In genomic region chr12:128792398-128792797, GRCh38 we compare ENCODE assay signal across 22 cellular contexts. TPM values are rescaled to one million over a fixed set of nuclear protein-coding genes. Genes with fewer than 3 reads are reported as not detected.
DNase-seq lines count a peak whose midpoint lies in the region; ATAC-seq, FAIRE-seq and TF ChIP-seq lines count a peak whose summit lies in the region.
"Had no signal": no experiment of that assay in that cellular context is flagged by ENCODE, and none has a peak within 500 bp of the region (broad histone marks: within the 10 kb centered on the region; RNA-seq: fewer than 3 reads in every experiment).

No MANE protein-coding gene starts in this region.

- peaks cover 70% of the 10 kb centered on the region for H3K36me3 Mint-ChIP-seq in activated T-cell treated with anti-CD3 and anti-CD28 coated beads, Interleukin-2, amount 50 U/mL, for 24 hours (ENCODE audit: low read depth)
- peaks cover 44 to 56% (median 46%) of the 10 kb centered on the region in 3 donors for H3K36me3 Mint-ChIP-seq in immature natural killer cell
- peaks cover 69 to 77% of the 10 kb centered on the region in 2 donors for H3K36me3 Mint-ChIP-seq in stimulated activated naive B cell treated with anti-CD40 and anti-IgM and Interleukin-4, amounts not matched to agents 10 μg/mL and 1 μg/mL and 100 μg/mL, for 72 hours

- no peaks in the 10 kb centered on the region for H3K27me3 Mint-ChIP-seq in activated T-cell treated with anti-CD3 and anti-CD28 coated beads, Interleukin-2, amount 50 U/mL, for 24 hours
- H3K27me3 Mint-ChIP-seq in immature natural killer cell (ENCODE audit: low read depth in 3 of 3): peaks cover 39 to 49% (median 46%) of the 10 kb centered on the region in 3 donors
- no peaks in the 10 kb centered on the region for H3K27me3 Mint-ChIP-seq in stimulated activated naive B cell treated with anti-CD40 and anti-IgM and Interleukin-4, amounts not matched to agents 10 μg/mL and 1 μg/mL and 100 μg/mL, for 72 hours

- H3K4me2 ChIP-seq in SU-DHL-6 (ENCODE audit: low read depth, low read length, poor library complexity, severe bottlenecking): no peak overlapping the region
- H3K4me2 ChIP-seq: A549, KMS-11 had no signal

- H3K27ac ChIP-seq in SU-DHL-6 (ENCODE audit: low read depth, low read length) (peak overlapping the region; percentile 9; the same call in 1 of the 2 replicates), Peyer's patch (peak overlapping the region in 1 of 4 donors; percentile 25)
- H3K27ac ChIP-seq: A549, colonic mucosa, KMS-11, right atrium auricular region had no signal

- no peak for TF ChIP-seq POLR2A in Peyer's patch (IDR thresholded peaks at IDR 0.05)
- TF ChIP-seq POLR2A in GM12892 (IDR thresholded peaks at IDR 0.05; ENCODE audit: low read depth, low read length): no peak

- peaks cover 12% of the 10 kb centered on the region for H3K36me3 ChIP-seq in SU-DHL-6 (ENCODE audit: low read length)
- H3K36me3 ChIP-seq in Peyer's patch: peaks cover 0 to 60% (median 0%) of the 10 kb centered on the region in 3 donors

- no peaks in the 10 kb centered on the region for H4K20me1 ChIP-seq in SU-DHL-6 (ENCODE audit: low read depth, low read length)

- H3K9me3 Mint-ChIP-seq in activated T-cell treated with anti-CD3 and anti-CD28 coated beads, Interleukin-2, amount 50 U/mL, for 24 hours: no peaks in the 10 kb centered on the region
- peaks cover 0 to 2% (median 0%) of the 10 kb centered on the region in 6 donors for H3K9me3 Mint-ChIP-seq in immature natural killer cell
- H3K9me3 Mint-ChIP-seq in stimulated activated naive B cell treated with anti-CD40 and anti-IgM and Interleukin-4, amounts not matched to agents 10 μg/mL and 1 μg/mL and 100 μg/mL, for 72 hours: no peaks in the 10 kb centered on the region

- H3K9ac ChIP-seq in SU-DHL-6 (ENCODE audit: low read length): no peak overlapping the region
- H3K9ac ChIP-seq: KMS-11 had no signal

- no peak for ATAC-seq in stimulated activated naive B cell treated with anti-CD40 and anti-IgM and Interleukin-4, amounts not matched to agents 10 μg/mL and 1 μg/mL and 100 μg/mL, for 72 hours (replicated peaks)
- ATAC-seq in HG03108 (IDR thresholded peaks at IDR 0.05; ENCODE audit: unreplicated experiment): no peak
- ATAC-seq: A549, HCT116 had no signal

- FAIRE-seq in GM12892 (lab: Jason Lieb, UNC): no peak
- FAIRE-seq: A549, endometrium, G401.6, kidney had no signal

- H3K79me2 ChIP-seq in SU-DHL-6 (ENCODE audit: insufficient read depth, low read length): peaks cover 9% of the 10 kb centered on the region; the same call in 1 of the 2 replicates

- peaks cover 33% of the 10 kb centered on the region for H3K4me1 Mint-ChIP-seq in activated T-cell treated with anti-CD3 and anti-CD28 coated beads, Interleukin-2, amount 50 U/mL, for 24 hours (ENCODE audit: low read depth)
- peaks cover 82 to 83% of the 10 kb centered on the region in 2 donors for H3K4me1 Mint-ChIP-seq in immature natural killer cell
- peaks cover 68 to 94% of the 10 kb centered on the region in 2 donors for H3K4me1 Mint-ChIP-seq in stimulated activated naive B cell treated with anti-CD40 and anti-IgM and Interleukin-4, amounts not matched to agents 10 μg/mL and 1 μg/mL and 100 μg/mL, for 72 hours

- H3K4me3 Mint-ChIP-seq in activated T-cell treated with anti-CD3 and anti-CD28 coated beads, Interleukin-2, amount 50 U/mL, for 24 hours: no peak overlapping the region
- peak overlapping the region; percentile 80 to 87 (median 85) for H3K4me3 Mint-ChIP-seq in immature natural killer cell
- H3K4me3 Mint-ChIP-seq in stimulated activated naive B cell treated with anti-CD40 and anti-IgM and Interleukin-4, amounts not matched to agents 10 μg/mL and 1 μg/mL and 100 μg/mL, for 72 hours: peak overlapping the region in 1 of 2 donors; percentile 63

- H3F3A ChIP-seq in SU-DHL-6 (ENCODE audit: insufficient read depth): peaks cover 35% of the 10 kb centered on the region

- DNase-seq in activated T-cell treated with anti-CD3 and anti-CD28 coated beads, Interleukin-2, amount 50 U/mL, for 24 hours: no peak
- no peak for DNase-seq in activated T-cell treated with anti-CD3 and anti-CD28 coated beads, Interleukin-2, amount 50 U/mL, for 1 hour
- peak in 2 of 3 donors; percentile 32 to 38 for DNase-seq in immature natural killer cell
- DNase-seq in stimulated activated naive B cell treated with anti-CD40 and anti-IgM and Interleukin-4, amounts not matched to agents 10 μg/mL and 1 μg/mL and 100 μg/mL, for 72 hours: no peak
- DNase-seq in Peyer's patch: no peak
- DNase-seq in GM12892 (ENCODE audit: insufficient read length): no peak
- DNase-seq: activated CD4-positive, CD25-positive, alpha-beta regulatory T cell; DMS 273 treated with DMSO at 0.1 percent for 48 hours; kidney; NCI-H1092; NCI-H1930; NCI-H2227 treated with DMSO at 0.1 percent for 48 hours; stimulated activated CD4-positive, alpha-beta T cell treated with anti-CD3 and anti-CD28 coated beads, Interleukin-12 subunit alpha, Interleukin-12 subunit beta, amount 100 ng/mL, for 4 hours had no signal

- H3K4me1 ChIP-seq in Peyer's patch: peaks cover 0 to 9% (median 3%) of the 10 kb centered on the region in 4 donors
- H3K4me1 ChIP-seq: A549, colonic mucosa had no signal

- H2AFZ ChIP-seq in SU-DHL-6 (ENCODE audit: low read depth, low read length, severe bottlenecking): no peak overlapping the region

- no peaks in the 10 kb centered on the region for H3K9me2 ChIP-seq in SU-DHL-6 (replicated peaks; ENCODE audit: insufficient read depth, low read length)

- H3K9me3 ChIP-seq in SU-DHL-6 (ENCODE audit: insufficient read depth, low read length) (no peaks in the 10 kb centered on the region), Peyer's patch (no peaks in the 10 kb centered on the region)
- H3K9me3 ChIP-seq: A549, colonic mucosa, right atrium auricular region had no signal

- H3K4me3 ChIP-seq in SU-DHL-6 (ENCODE audit: insufficient read depth, low read length, poor library complexity, severe bottlenecking) (no peak overlapping the region), Peyer's patch (no peak overlapping the region)
- H3K4me3 ChIP-seq: A549, colonic mucosa, right atrium auricular region had no signal

- H3K27ac Mint-ChIP-seq in activated T-cell treated with anti-CD3 and anti-CD28 coated beads, Interleukin-2, amount 50 U/mL, for 24 hours: peak overlapping the region; percentile 63
- peak overlapping the region; percentile 97 to 100 (median 100) for H3K27ac Mint-ChIP-seq in immature natural killer cell
- peak overlapping the region; percentile 95 for H3K27ac Mint-ChIP-seq in stimulated activated naive B cell treated with anti-CD40 and anti-IgM and Interleukin-4, amounts not matched to agents 10 μg/mL and 1 μg/mL and 100 μg/mL, for 72 hours

- no peak for TF ChIP-seq CTCF in SU-DHL-6 (IDR thresholded peaks at IDR 0.05; ENCODE audit: insufficient read depth, low read length, poor library complexity, severe bottlenecking)
- TF ChIP-seq CTCF in Peyer's patch (IDR thresholded peaks at IDR 0.05): no peak

- H3K27me3 ChIP-seq in SU-DHL-6 (ENCODE audit: low read length) (no peaks in the 10 kb centered on the region), Peyer's patch (no peaks in the 10 kb centered on the region)
- H3K27me3 ChIP-seq: colonic mucosa, right atrium auricular region had no signal

RNA-seq across cellular contexts. Expression of gene SLC15A4, which starts 31.4 kb away (rescaled TPM):
- 10 to 100 TPM; 36.3 to 39.2 (median 39.0) TPM for polyA plus RNA-seq in immature natural killer cell
- 10 to 100 TPM; 25.4 to 37.0 (median 32.3) TPM for total RNA-seq in Peyer's patch
- 84.2 TPM for polyA plus RNA-seq in GM12892 (2012; ENCODE audit: missing spikeins)

Comparison
In these comparisons a context has a peak if more than half of its experiments do, and no peak if none do; other contexts are left out.
1. DNase-seq: peak in immature natural killer cell (2 of 3); none in activated T-cell treated with anti-CD3 and anti-CD28 coated beads, Interleukin-2, amount 50 U/mL, for 24 hours (single experiment), activated T-cell treated with anti-CD3 and anti-CD28 coated beads, Interleukin-2, amount 50 U/mL, for 1 hour (single experiment), stimulated activated naive B cell treated with anti-CD40 and anti-IgM and Interleukin-4, amounts not matched to agents 10 μg/mL and 1 μg/mL and 100 μg/mL, for 72 hours (single experiment), Peyer's patch (0 of 3) and GM12892 (single experiment).
2. Peak in every context shown above with its lines, with median percentiles within 50 percentile points of each other: H3K27ac Mint-ChIP-seq.